ENCODE assay signal across 29 cellular contexts in genomic region chr1:58925247-58925646, GRCh38.
DNase-seq lines count a peak whose midpoint lies in the region; ATAC-seq, FAIRE-seq and TF ChIP-seq lines count a peak whose summit lies in the region.
"Had no signal": no experiment of that assay in that cellular context is flagged by ENCODE, and none has a peak within 500 bp of the region (broad histone marks: within the 10 kb centered on the region; RNA-seq: fewer than 3 reads in every experiment).

No MANE protein-coding gene starts in this region.

- BruUV-seq in K562 (replicated peaks; lab: Mats Ljungman, UMichigan): no TSS peak

- H2AFZ ChIP-seq in K562 (ENCODE audit: low read depth, low read length) (no peak overlapping the region), neural progenitor cell (replicated peaks) (no peak overlapping the region)

- H3K4me1 Mint-ChIP-seq in activated CD4-positive, alpha-beta memory T cell treated with anti-CD3 and anti-CD28 coated beads for 36 hours (ENCODE audit: low read depth): peaks cover 31% of the 10 kb centered on the region
- peaks cover 54% of the 10 kb centered on the region for H3K4me1 Mint-ChIP-seq in activated CD4-positive, alpha-beta memory T cell treated with anti-CD3 and anti-CD28 coated beads, Interleukin-2, amount 10 ng/mL, durations not matched to agents 7 days and 5 days
- H3K4me1 Mint-ChIP-seq in neural progenitor cell: no peaks in the 10 kb centered on the region
- peaks cover 27% of the 10 kb centered on the region for H3K4me1 Mint-ChIP-seq in activated naive CD4-positive, alpha-beta T cell treated with anti-CD3 and anti-CD28 coated beads for 36 hours (ENCODE audit: low read depth)

- H3K79me2 ChIP-seq in K562 (ENCODE audit: control insufficient read depth, insufficient read depth, low read length): no peaks in the 10 kb centered on the region
- H3K79me2 ChIP-seq in neural progenitor cell (ENCODE audit: low read depth): no peaks in the 10 kb centered on the region

- no peaks in the 10 kb centered on the region for H3F3A ChIP-seq in neural progenitor cell (ENCODE audit: low read depth)

- TF ChIP-seq POLR2A in K562 (conservative IDR thresholded peaks at IDR 0.05): no peak

- H3K4me1 ChIP-seq in HEK293 (ENCODE audit: control insufficient read depth, insufficient read depth, low read length): peaks cover 2% of the 10 kb centered on the region; the same call in 1 of the 2 replicates
- peaks cover 11 to 16% of the 10 kb centered on the region in 2 experiments for H3K4me1 ChIP-seq in K562 (replicated peaks in 1 of 2; ENCODE audit: control insufficient read depth in 2 of 2, insufficient read depth in 2 of 2, low read length in 2 of 2)
- H3K4me1 ChIP-seq in neural progenitor cell: peaks cover 6% of the 10 kb centered on the region
- peaks cover 52% of the 10 kb centered on the region for H3K4me1 ChIP-seq in foreskin keratinocyte
- H3K4me1 ChIP-seq: BE2C, BLaER1 had no signal

- intact Hi-C loops in activated CD4-positive, alpha-beta memory T cell treated with anti-CD3 and anti-CD28 coated beads for 36 hours (cut with micrococcal nuclease): no loop called here
- intact Hi-C loops in K562 (cut with micrococcal nuclease): no loop called here
- intact Hi-C loops in activated naive CD4-positive, alpha-beta T cell treated with anti-CD3 and anti-CD28 coated beads for 36 hours (cut with micrococcal nuclease): no loop called here

- H3K27ac Mint-ChIP-seq in activated CD4-positive, alpha-beta memory T cell treated with anti-CD3 and anti-CD28 coated beads for 36 hours: no peak overlapping the region
- no peak overlapping the region for H3K27ac Mint-ChIP-seq in activated CD4-positive, alpha-beta memory T cell treated with anti-CD3 and anti-CD28 coated beads, Interleukin-2, amount 10 ng/mL, durations not matched to agents 7 days and 5 days
- no peak overlapping the region for H3K27ac Mint-ChIP-seq in neural progenitor cell
- no peak overlapping the region for H3K27ac Mint-ChIP-seq in activated naive CD4-positive, alpha-beta T cell treated with anti-CD3 and anti-CD28 coated beads for 36 hours

- 33% methylated on average over 2 of the region's 2 CpGs for WGBS in K562 (ENCODE audit: insufficient coverage, low coverage, missing lambda C conversion rate)

- CTCF ChIA-PET in activated CD4-positive, alpha-beta memory T cell treated with anti-CD3 and anti-CD28 coated beads for 36 hours (lab: Charles Lee): no interaction called here
- CTCF ChIA-PET in activated CD4-positive, alpha-beta memory T cell treated with anti-CD3 and anti-CD28 coated beads, Interleukin-2, amount 10 ng/mL, durations not matched to agents 7 days and 5 days (lab: Charles Lee): no interaction called here
- CTCF ChIA-PET in HEK293 (lab: Yijun Ruan, JAX) (interaction anchor here (0.6 to 0.7 kb wide), 3 partner anchors 41 to 1022 kb away, joined by 3 to 5 read pairs (median 3); no protein-coding TSS in a partner anchor), K562 (lab: Yijun Ruan, JAX; ENCODE audit: low intra/inter-chr PET ratio) (no interaction called here)
- CTCF ChIA-PET in activated naive CD4-positive, alpha-beta T cell treated with anti-CD3 and anti-CD28 coated beads for 36 hours (lab: Charles Lee): interaction anchor here (0.6 to 0.9 kb wide), 2 partner anchors 19 to 418 kb away, joined by 3 read pairs; no protein-coding TSS in a partner anchor

- peak overlapping the region; percentile 17 for H3K4me3 Mint-ChIP-seq in activated CD4-positive, alpha-beta memory T cell treated with anti-CD3 and anti-CD28 coated beads for 36 hours
- H3K4me3 Mint-ChIP-seq in activated CD4-positive, alpha-beta memory T cell treated with anti-CD3 and anti-CD28 coated beads, Interleukin-2, amount 10 ng/mL, durations not matched to agents 7 days and 5 days: no peak overlapping the region
- peak overlapping the region; percentile 41 for H3K4me3 Mint-ChIP-seq in neural progenitor cell
- H3K4me3 Mint-ChIP-seq in activated naive CD4-positive, alpha-beta T cell treated with anti-CD3 and anti-CD28 coated beads for 36 hours: no peak overlapping the region
- H3K4me3 Mint-ChIP-seq: CD14-positive monocyte; CD4-positive, alpha-beta memory T cell; CD4-positive, CD25-positive, alpha-beta regulatory T cell; CD8-positive, alpha-beta memory T cell had no signal

- FAIRE-seq in K562 (lab: Jason Lieb, UNC): no peak
- FAIRE-seq: A549, GM12878, GM12892, GM18507, GM19239 had no signal

- no peak for TF ChIP-seq EP300 in K562 (IDR thresholded peaks at IDR 0.05; ENCODE audit: low read length)

- peaks cover 1% of the 10 kb centered on the region for H3K36me3 Mint-ChIP-seq in activated CD4-positive, alpha-beta memory T cell treated with anti-CD3 and anti-CD28 coated beads for 36 hours
- no peaks in the 10 kb centered on the region for H3K36me3 Mint-ChIP-seq in activated CD4-positive, alpha-beta memory T cell treated with anti-CD3 and anti-CD28 coated beads, Interleukin-2, amount 10 ng/mL, durations not matched to agents 7 days and 5 days (ENCODE audit: low read depth)
- no peaks in the 10 kb centered on the region for H3K36me3 Mint-ChIP-seq in neural progenitor cell
- no peaks in the 10 kb centered on the region for H3K36me3 Mint-ChIP-seq in activated naive CD4-positive, alpha-beta T cell treated with anti-CD3 and anti-CD28 coated beads for 36 hours (ENCODE audit: low read depth)
- H3K36me3 Mint-ChIP-seq: CD4-positive, alpha-beta memory T cell; CD4-positive, CD25-positive, alpha-beta regulatory T cell; CD8-positive, alpha-beta memory T cell had no signal

- no peaks in the 10 kb centered on the region for H3K9me1 ChIP-seq in K562 (ENCODE audit: control insufficient read depth, insufficient read depth, low read length)

- no peak overlapping the region for H3K27ac ChIP-seq in HEK293 (ENCODE audit: extremely low read depth, low read depth, low read length)
- no peak overlapping the region for H3K27ac ChIP-seq in K562 (ENCODE audit: extremely low read depth, low read depth, low read length)
- H3K27ac ChIP-seq in neural progenitor cell: no peak overlapping the region
- no peak overlapping the region for H3K27ac ChIP-seq in foreskin keratinocyte
- H3K27ac ChIP-seq: 22Rv1, A549, BLaER1 had no signal

- no peaks in the 10 kb centered on the region for H3K9me3 Mint-ChIP-seq in activated CD4-positive, alpha-beta memory T cell treated with anti-CD3 and anti-CD28 coated beads for 36 hours
- no peaks in the 10 kb centered on the region for H3K9me3 Mint-ChIP-seq in activated CD4-positive, alpha-beta memory T cell treated with anti-CD3 and anti-CD28 coated beads, Interleukin-2, amount 10 ng/mL, durations not matched to agents 7 days and 5 days
- H3K9me3 Mint-ChIP-seq in neural progenitor cell: no peaks in the 10 kb centered on the region
- no peaks in the 10 kb centered on the region for H3K9me3 Mint-ChIP-seq in activated naive CD4-positive, alpha-beta T cell treated with anti-CD3 and anti-CD28 coated beads for 36 hours
- H3K9me3 Mint-ChIP-seq: CD4-positive, alpha-beta memory T cell; CD8-positive, alpha-beta memory T cell had no signal

- in situ Hi-C loops in K562 (cut with MboI): no loop called here

- H3K27me3 ChIP-seq in K562 (ENCODE audit: control insufficient read depth in 2 of 2, insufficient read depth in 2 of 2, low read length in 2 of 2): peaks cover 0 to 3% of the 10 kb centered on the region in 2 experiments; a peak in 1 of 5 replicates
- no peaks in the 10 kb centered on the region for H3K27me3 ChIP-seq in neural progenitor cell
- no peaks in the 10 kb centered on the region for H3K27me3 ChIP-seq in foreskin keratinocyte
- H3K27me3 ChIP-seq: BE2C, BLaER1 had no signal

- H3K9me3 ChIP-seq in HEK293 (ENCODE audit: control insufficient read depth, insufficient read depth, low read depth, low read length) (no peaks in the 10 kb centered on the region), K562 (replicated peaks; ENCODE audit: control insufficient read depth, insufficient read depth, low read depth, low read length) (no peaks in the 10 kb centered on the region), neural progenitor cell (ENCODE audit: low read depth) (no peaks in the 10 kb centered on the region)
- H3K9me3 ChIP-seq: A549, BE2C, BLaER1 had no signal

- TF ChIP-seq CTCF in HEK293 (tag by site-specific recombination; IDR thresholded peaks at IDR 0.05) (no peak), K562 (IDR thresholded peaks at IDR 0.05 in 2 of 3, conservative IDR thresholded peaks at IDR 0.05 in 1 of 3; ENCODE audit: insufficient read depth in 2 of 3, low read depth in 1 of 3, low read length in 3 of 3) (no peak), neural progenitor cell (IDR thresholded peaks at IDR 0.05) (no peak), foreskin keratinocyte (conservative IDR thresholded peaks at IDR 0.05) (no peak)

- H3K27me3 Mint-ChIP-seq in activated CD4-positive, alpha-beta memory T cell treated with anti-CD3 and anti-CD28 coated beads for 36 hours: peaks cover 4% of the 10 kb centered on the region
- H3K27me3 Mint-ChIP-seq in activated CD4-positive, alpha-beta memory T cell treated with anti-CD3 and anti-CD28 coated beads, Interleukin-2, amount 10 ng/mL, durations not matched to agents 7 days and 5 days: no peaks in the 10 kb centered on the region
- peaks cover 6% of the 10 kb centered on the region for H3K27me3 Mint-ChIP-seq in neural progenitor cell (ENCODE audit: insufficient read depth, low read depth)
- no peaks in the 10 kb centered on the region for H3K27me3 Mint-ChIP-seq in activated naive CD4-positive, alpha-beta T cell treated with anti-CD3 and anti-CD28 coated beads for 36 hours (ENCODE audit: low read depth)
- H3K27me3 Mint-ChIP-seq: CD4-positive, CD25-positive, alpha-beta regulatory T cell had no signal

- H3K4me3 ChIP-seq in HEK293 (ENCODE audit: low read depth, low read length) (no peak overlapping the region), K562 (no peak overlapping the region), neural progenitor cell (no peak overlapping the region)
- H3K4me3 ChIP-seq: A549, BLaER1, GM12878 had no signal

- ATAC-seq in K562 (no peak), foreskin keratinocyte (no peak)
- ATAC-seq: A549, GM12878 had no signal

- POLR2A ChIA-PET in activated CD4-positive, alpha-beta memory T cell treated with anti-CD3 and anti-CD28 coated beads for 36 hours (lab: Charles Lee): no interaction called here
- POLR2A ChIA-PET in activated CD4-positive, alpha-beta memory T cell treated with anti-CD3 and anti-CD28 coated beads, Interleukin-2, amount 10 ng/mL, durations not matched to agents 7 days and 5 days (lab: Charles Lee): no interaction called here
- POLR2A ChIA-PET in HEK293 (lab: Yijun Ruan, JAX) (interaction anchor here (0.6 kb wide), 1 partner anchor 480 kb away, joined by 3 read pairs; no protein-coding TSS in a partner anchor), K562 (lab: Yijun Ruan, JAX) (interaction anchor here (1.4 kb wide), 1 partner anchor 34 kb away, joined by 3 read pairs; no protein-coding TSS in a partner anchor)

- H4K20me1 ChIP-seq in K562 (replicated peaks; ENCODE audit: control insufficient read depth, insufficient read depth, low read length): no peaks in the 10 kb centered on the region; the same call in 1 of the 2 replicates
- H4K20me1 ChIP-seq in neural progenitor cell (ENCODE audit: low read depth): no peaks in the 10 kb centered on the region
- H4K20me1 ChIP-seq: BLaER1 had no signal

- no peak for TF ChIP-seq RAD21 in K562 (CRISPR knock-in tag; conservative IDR thresholded peaks at IDR 0.05 in 1 of 2, IDR thresholded peaks at IDR 0.05 in 1 of 2)

- DNase-seq in activated CD4-positive, alpha-beta memory T cell treated with anti-CD3 and anti-CD28 coated beads for 36 hours: no peak
- no peak for DNase-seq in activated CD4-positive, alpha-beta memory T cell treated with anti-CD3 and anti-CD28 coated beads, Interleukin-2, amount 10 ng/mL, durations not matched to agents 7 days and 5 days
- DNase-seq in K562 (ENCODE audit: extremely low read depth in 1 of 4, low spot score in 3 of 4): no peak
- DNase-seq in neural progenitor cell (ENCODE audit: low spot score): no peak
- DNase-seq in foreskin keratinocyte: no peak
- DNase-seq in amygdala (lab: John Stamatoyannopoulos, UW): no peak
- no peak for DNase-seq in activated naive CD4-positive, alpha-beta T cell treated with anti-CD3 and anti-CD28 coated beads for 36 hours
- DNase-seq: BE2C; C1 segment of cervical spinal cord; CD4-positive, alpha-beta memory T cell; CD4-positive, CD25-positive, alpha-beta regulatory T cell; CD8-positive, alpha-beta memory T cell; COR-L47; DMS 273 treated with DMSO at 0.1 percent for 48 hours; DMS153; DMS53; DMS79; DND-41; EL; GDM1 had no signal

- H3K9ac ChIP-seq in K562 (ENCODE audit: insufficient read depth in 1 of 2, low read depth in 2 of 2, low read length in 2 of 2): no peak overlapping the region
- no peak overlapping the region for H3K9ac ChIP-seq in neural progenitor cell
- H3K9ac ChIP-seq: BLaER1 had no signal

- H3K36me3 ChIP-seq in HEK293 (ENCODE audit: control insufficient read depth in 2 of 2, insufficient read depth in 1 of 2, low read length in 2 of 2) (no peaks in the 10 kb centered on the region), K562 (ENCODE audit: control insufficient read depth, insufficient read depth, low read length) (no peaks in the 10 kb centered on the region), neural progenitor cell (no peaks in the 10 kb centered on the region)
- H3K36me3 ChIP-seq: BE2C, BLaER1 had no signal

- H3K4me2 ChIP-seq in K562 (ENCODE audit: insufficient read depth, low read length) (no peak overlapping the region), neural progenitor cell (no peak overlapping the region)
- H3K4me2 ChIP-seq: A549, BLaER1 had no signal

Comparison
In these comparisons a context has a peak if more than half of its experiments do, and no peak if none do; other contexts are left out.
1. H3K4me3 Mint-ChIP-seq: peak in activated CD4-positive, alpha-beta memory T cell treated with anti-CD3 and anti-CD28 coated beads for 36 hours (single experiment) and neural progenitor cell (single experiment); none in activated CD4-positive, alpha-beta memory T cell treated with anti-CD3 and anti-CD28 coated beads, Interleukin-2, amount 10 ng/mL, durations not matched to agents 7 days and 5 days (single experiment) and activated naive CD4-positive, alpha-beta T cell treated with anti-CD3 and anti-CD28 coated beads for 36 hours (single experiment).
2. CTCF ChIA-PET loops: an anchor here in HEK293 (0.6 to 0.7 kb wide) and activated naive CD4-positive, alpha-beta T cell treated with anti-CD3 and anti-CD28 coated beads for 36 hours (0.6 to 0.9 kb wide); none called in activated CD4-positive, alpha-beta memory T cell treated with anti-CD3 and anti-CD28 coated beads for 36 hours, activated CD4-positive, alpha-beta memory T cell treated with anti-CD3 and anti-CD28 coated beads, Interleukin-2, amount 10 ng/mL, durations not matched to agents 7 days and 5 days and K562.
3. POLR2A ChIA-PET loops: an anchor here in HEK293 (0.6 kb wide) and K562 (1.4 kb wide); none called in activated CD4-positive, alpha-beta memory T cell treated with anti-CD3 and anti-CD28 coated beads for 36 hours and activated CD4-positive, alpha-beta memory T cell treated with anti-CD3 and anti-CD28 coated beads, Interleukin-2, amount 10 ng/mL, durations not matched to agents 7 days and 5 days.